ENCODE assay signal across 26 cellular contexts in the genomic region with DNA sequence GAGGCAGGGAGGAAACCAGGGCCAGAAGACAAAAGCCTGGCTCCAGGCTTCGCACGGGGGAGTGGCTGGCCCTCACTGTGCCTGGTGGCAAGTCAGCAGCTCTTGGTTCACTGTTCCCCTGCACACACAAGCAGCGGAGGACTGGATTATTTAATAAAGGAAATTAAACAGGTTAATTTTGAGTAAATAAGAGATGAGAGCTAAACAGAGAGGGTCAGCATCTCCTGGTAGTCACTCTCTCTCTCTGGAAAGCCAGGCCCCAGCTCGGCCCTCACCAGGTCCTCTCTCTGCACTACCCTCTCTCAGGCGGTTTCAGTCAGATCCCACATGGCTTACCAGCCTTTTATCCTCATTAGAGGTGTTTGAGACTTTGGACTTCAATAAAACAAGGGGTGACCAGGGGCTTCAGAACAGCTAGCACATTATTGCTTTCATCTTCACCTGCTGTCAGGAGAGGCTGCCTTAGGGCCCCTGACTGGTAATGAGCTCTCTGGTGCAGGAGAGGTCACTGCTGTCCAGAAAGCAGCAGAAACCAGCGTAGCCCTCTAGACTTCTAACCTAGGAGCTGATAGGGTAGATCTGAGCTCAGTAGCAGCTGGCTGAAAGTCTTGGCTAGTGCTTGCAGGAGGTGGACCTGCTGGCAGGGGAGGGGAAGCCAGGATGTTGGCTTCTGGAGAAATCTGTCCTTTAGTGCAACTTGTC. TPM values are rescaled to one million over a fixed set of nuclear protein-coding genes. Genes with fewer than 3 reads are reported as not detected.
DNase-seq lines count a peak whose midpoint lies in the region; ATAC-seq and TF ChIP-seq lines count a peak whose summit lies in the region.
"Had no signal": no experiment of that assay in that cellular context is flagged by ENCODE, and none has a peak within 500 bp of the region (broad histone marks: within the 10 kb centered on the region; RNA-seq: fewer than 3 reads in every experiment).

No MANE protein-coding gene starts in this region.

- no peak overlapping the region for H2BK20ac ChIP-seq in H9 (ENCODE audit: low read depth, low read length, poor library complexity, severe bottlenecking)

- ATAC-seq in left lobe of liver: no peak
- ATAC-seq: activated CD4-positive, CD25-positive, alpha-beta regulatory T cell treated with anti-CD3 and anti-CD28 coated beads, Interleukin-2, amount 50 U/mL, for 24 hours; activated CD8-positive, alpha-beta T cell treated with anti-CD3 and anti-CD28 coated beads, Interleukin-2, amount 10 ng/mL, durations not matched to agents 7 days and 5 days; esophagus mucosa; left lung had no signal

- no peak overlapping the region for H3K4me2 ChIP-seq in H9 (ENCODE audit: insufficient read depth, insufficient read length, low read length)

- H3K56ac ChIP-seq in H9 (ENCODE audit: insufficient read length, low read depth, low read length): no peak overlapping the region

- H2BK12ac ChIP-seq in H9 (ENCODE audit: insufficient read length, low read depth, low read length): no peak overlapping the region

- H3K18ac ChIP-seq in H9 (ENCODE audit: insufficient read length, low read depth, low read length): no peak overlapping the region

- no peak overlapping the region for H3T11ph ChIP-seq in H9 (ENCODE audit: low read length)

- peak overlapping the region in 2 of 3 experiments; percentile 56 to 88; a peak in 3 of 7 replicates for H3K27ac Mint-ChIP-seq in H9
- H3K27ac Mint-ChIP-seq in nephron progenitor cell: peak overlapping the region; percentile 77
- H3K27ac Mint-ChIP-seq: activated CD8-positive, alpha-beta T cell treated with anti-CD3 and anti-CD28 coated beads, Interleukin-2, amount 10 ng/mL, durations not matched to agents 7 days and 5 days; activated naive CD4-positive, alpha-beta T cell treated with anti-CD3 and anti-CD28 coated beads, Interleukin-2, amount 50 U/mL, for 24 hours had no signal

- H3K9ac ChIP-seq in H9 (ENCODE audit: extremely low read depth, insufficient read length, low read length): no peak overlapping the region
- H3K9ac ChIP-seq: GM23248 had no signal

- no peaks in the 10 kb centered on the region for H3K27me3 ChIP-seq in H9 (ENCODE audit: insufficient read depth, low read length)
- H3K27me3 ChIP-seq: ascending aorta, left lung had no signal

- no peak overlapping the region for H4K91ac ChIP-seq in H9 (ENCODE audit: insufficient read length, low read depth, low read length)

- H3K23me2 ChIP-seq in H9 (ENCODE audit: insufficient read length, low read depth, low read length, poor library complexity, severe bottlenecking): no peaks in the 10 kb centered on the region

- H3K23ac ChIP-seq in H9 (ENCODE audit: insufficient read length, low read depth, low read length): no peak overlapping the region

- no peaks in the 10 kb centered on the region for H4K20me1 ChIP-seq in H9 (ENCODE audit: control insufficient read depth, insufficient read depth, insufficient read length)

- no peaks in the 10 kb centered on the region for H3K79me1 ChIP-seq in H9 (ENCODE audit: insufficient read depth, low read depth, low read length, poor library complexity, severe bottlenecking)

- H3K27me3 Mint-ChIP-seq in H9 (ENCODE audit: low read depth) (peaks cover 3% of the 10 kb centered on the region; the same call in 1 of the 2 replicates), nephron progenitor cell (ENCODE audit: low read depth, poor library complexity) (peaks cover 6% of the 10 kb centered on the region)
- H3K27me3 Mint-ChIP-seq: activated naive CD4-positive, alpha-beta T cell treated with anti-CD3 and anti-CD28 coated beads, Interleukin-2, amount 50 U/mL, for 24 hours had no signal

- no peak overlapping the region for H4K8ac ChIP-seq in H9 (replicated peaks; ENCODE audit: insufficient read length, low read depth, low read length)

- peak; percentile 8 for DNase-seq in NCI-H748 (lab: John Stamatoyannopoulos, UW; ENCODE audit: unreplicated experiment)
- DNase-seq in NCI-H748 treated with DMSO at 0.1 percent for 48 hours (lab: John Stamatoyannopoulos, UW): no peak
- DNase-seq in H9: no peak
- peak; percentile 30 for DNase-seq in UCSD-AML1 (lab: John Stamatoyannopoulos, UW; ENCODE audit: unreplicated experiment)
- DNase-seq in nephron progenitor cell: no peak
- no peak for DNase-seq in stimulated activated CD4-positive, alpha-beta T cell treated with anti-CD3 and anti-CD28 coated beads, Interleukin-4, amount 100 ng/mL, for 4 hours
- DNase-seq in left lobe of liver (ENCODE audit: low spot score): no peak
- no peak for DNase-seq in ACHN
- DNase-seq: 8988T; activated CD8-positive, alpha-beta T cell treated with anti-CD3 and anti-CD28 coated beads, Interleukin-2, amount 10 ng/mL, durations not matched to agents 7 days and 5 days; activated T-cell treated with anti-CD3 and anti-CD28 coated beads, Interleukin-2, amount 50 U/mL, for 48 hours; cerebellar nuclear complex; effector CD4-positive, alpha-beta T cell; GM23248; IMR-90; left lung; midbrain; NCI-H1436 treated with DMSO at 0.1 percent for 48 hours; substantia nigra; T-helper 2 cell had no signal

- no peak overlapping the region for H2BK5ac ChIP-seq in H9 (ENCODE audit: insufficient read length, low read length)

- no peak overlapping the region for H2AK5ac ChIP-seq in H9 (ENCODE audit: insufficient read length, low read length)

- H2BK120ac ChIP-seq in H9 (ENCODE audit: low read depth, low read length, poor library complexity, severe bottlenecking): no peak overlapping the region

- H3K4ac ChIP-seq in H9 (ENCODE audit: low read depth, low read length): no peak overlapping the region

- H3K4me1 Mint-ChIP-seq in H9 (peaks cover 52 to 60% of the 10 kb centered on the region in 2 experiments), nephron progenitor cell (peaks cover 76% of the 10 kb centered on the region)
- H3K4me1 Mint-ChIP-seq: activated naive CD4-positive, alpha-beta T cell treated with anti-CD3 and anti-CD28 coated beads, Interleukin-2, amount 50 U/mL, for 24 hours had no signal

- no peak overlapping the region for H3K14ac ChIP-seq in H9 (ENCODE audit: insufficient read depth, low read length)

- no peak overlapping the region for H2BK15ac ChIP-seq in H9 (ENCODE audit: low read depth, low read length)

- no peaks in the 10 kb centered on the region for H3K9me3 Mint-ChIP-seq in H9
- H3K9me3 Mint-ChIP-seq in nephron progenitor cell: no peaks in the 10 kb centered on the region
- H3K9me3 Mint-ChIP-seq: activated naive CD4-positive, alpha-beta T cell treated with anti-CD3 and anti-CD28 coated beads, Interleukin-2, amount 50 U/mL, for 24 hours had no signal

- in situ Hi-C loops in ACHN (cut with HindIII; ENCODE audit: low pct_ligation_motif_present, low pct_unique_long_range_greater_than_20kb, low sequenced_read_pairs): no loop called here

- no peak overlapping the region for H4K5ac ChIP-seq in H9 (ENCODE audit: insufficient read length, low read depth, low read length)

- no CpG with 5 or more reads among the region's 6 CpGs for WGBS in H9 (ENCODE audit: extremely low coverage, insufficient read length, low lambda C conversion rate)

- no peak for TF ChIP-seq CTCF in H9 (conservative IDR thresholded peaks at IDR 0.05)
- no peak for TF ChIP-seq CTCF in nephron progenitor cell (IDR thresholded peaks at IDR 0.05)

- peaks cover 29 to 90% (median 84%) of the 10 kb centered on the region in 3 experiments for H3K36me3 Mint-ChIP-seq in H9 (ENCODE audit: insufficient read depth in 1 of 3, low read depth in 3 of 3)
- peaks cover 22% of the 10 kb centered on the region for H3K36me3 Mint-ChIP-seq in nephron progenitor cell (ENCODE audit: low read depth)
- H3K36me3 Mint-ChIP-seq: activated naive CD4-positive, alpha-beta T cell treated with anti-CD3 and anti-CD28 coated beads, Interleukin-2, amount 50 U/mL, for 24 hours had no signal

- H3K4me1 ChIP-seq in H9 (ENCODE audit: insufficient read depth, low read length): peaks cover 5% of the 10 kb centered on the region; the same call in 1 of the 2 replicates
- H3K4me1 ChIP-seq: ascending aorta, left lung had no signal

- H2AFZ ChIP-seq in H9 (ENCODE audit: low read length): no peak overlapping the region
- H2AFZ ChIP-seq: GM23248 had no signal

- H3K79me2 ChIP-seq in H9 (ENCODE audit: insufficient read depth, low read length): no peaks in the 10 kb centered on the region

- H3K27ac ChIP-seq in H9 (ENCODE audit: insufficient read length, low read depth, low read length): no peak overlapping the region
- H3K27ac ChIP-seq: ascending aorta, GM23248, HL-60, left lung had no signal

- no peaks in the 10 kb centered on the region for H3K9me3 ChIP-seq in H9 (ENCODE audit: control insufficient read depth, low read depth, low read length)
- H3K9me3 ChIP-seq: ascending aorta, left lung had no signal

- no peak overlapping the region for H3K4me3 Mint-ChIP-seq in H9
- no peak overlapping the region for H3K4me3 Mint-ChIP-seq in nephron progenitor cell
- H3K4me3 Mint-ChIP-seq: activated CD8-positive, alpha-beta T cell treated with anti-CD3 and anti-CD28 coated beads, Interleukin-2, amount 10 ng/mL, durations not matched to agents 7 days and 5 days; activated naive CD4-positive, alpha-beta T cell treated with anti-CD3 and anti-CD28 coated beads, Interleukin-2, amount 50 U/mL, for 24 hours had no signal

RNA-seq across cellular contexts. Expression of a gene that starts 46.0 kb away (rescaled TPM):
- total RNA-seq in H9 (2021) (71.2 and 77.2 TPM in 2 replicates), left lobe of liver (0.08 TPM)
- total RNA-seq: activated CD8-positive, alpha-beta T cell treated with anti-CD3 and anti-CD28 coated beads, Interleukin-2, amount 10 ng/mL, durations not matched to agents 7 days and 5 days; ascending aorta; esophagus mucosa; GM23248; IMR-90; left lung; M059J had no signal

Comparison
In these comparisons a context has a peak if more than half of its experiments do, and no peak if none do; other contexts are left out.
1. DNase-seq: peak in NCI-H748 (single experiment) and UCSD-AML1 (single experiment); none in NCI-H748 treated with DMSO at 0.1 percent for 48 hours (single experiment), H9 (single experiment), nephron progenitor cell (single experiment), stimulated activated CD4-positive, alpha-beta T cell treated with anti-CD3 and anti-CD28 coated beads, Interleukin-4, amount 100 ng/mL, for 4 hours (0 of 2), left lobe of liver (single experiment) and ACHN (single experiment).
2. RNA of a gene that starts 46.0 kb away (total RNA-seq): 71.2 to 77.2 TPM in H9; 0.08 TPM in left lobe of liver (single experiment); every median in the first group is over 10 times any median in the second.